1 cellular context compared by ENCODE assay signal in the genomic region with DNA sequence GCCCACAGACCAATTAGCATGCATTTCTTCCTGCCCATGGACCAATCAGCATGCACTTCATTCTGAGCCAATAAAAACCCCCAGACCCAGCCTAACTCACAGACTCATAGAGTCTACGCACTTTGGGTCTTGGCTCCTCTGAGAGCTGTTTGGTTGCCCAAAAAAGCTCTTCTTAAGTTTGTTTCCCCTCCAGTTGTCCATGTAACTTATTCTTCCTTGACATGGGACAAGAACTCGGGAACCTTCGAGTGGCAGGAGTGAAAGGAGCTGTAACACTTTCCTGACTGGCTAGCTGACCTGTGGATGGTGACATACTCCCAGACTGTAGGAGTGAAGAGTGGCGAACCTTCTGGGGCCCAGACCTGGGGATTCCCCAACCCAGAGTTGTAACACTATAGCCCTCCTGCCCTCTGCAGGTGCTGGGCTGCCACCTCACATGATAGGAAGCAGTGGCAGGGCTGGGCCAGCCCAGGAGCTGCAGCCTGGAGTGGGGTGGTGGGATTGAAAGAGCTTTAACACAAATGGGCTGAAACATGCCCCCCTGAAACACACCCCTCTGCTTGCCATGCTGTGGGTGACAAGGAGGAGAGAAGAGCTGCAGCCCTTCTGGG.
TF ChIP-seq lines count a peak whose summit lies in the region.

No MANE protein-coding gene starts in this region.

TF ChIP-seq in HEK293, 187 proteins besides CTCF, POLR2A, EP300 and RAD21 (continued from another document):
- TF ChIP-seq ZNF777 (tag by site-specific recombination; IDR thresholded peaks at IDR 0.05; ENCODE audit: borderline replicate concordance) = no peak
- TF ChIP-seq SP7 (tag by site-specific recombination; IDR thresholded peaks at IDR 0.05) = no peak
- TF ChIP-seq ZBTB48 (tag by site-specific recombination; IDR thresholded peaks at IDR 0.05) = no peak
- no peak for TF ChIP-seq HOXC10 (CRISPR knock-in tag; IDR thresholded peaks at IDR 0.05)
- TF ChIP-seq, protein P1, sequence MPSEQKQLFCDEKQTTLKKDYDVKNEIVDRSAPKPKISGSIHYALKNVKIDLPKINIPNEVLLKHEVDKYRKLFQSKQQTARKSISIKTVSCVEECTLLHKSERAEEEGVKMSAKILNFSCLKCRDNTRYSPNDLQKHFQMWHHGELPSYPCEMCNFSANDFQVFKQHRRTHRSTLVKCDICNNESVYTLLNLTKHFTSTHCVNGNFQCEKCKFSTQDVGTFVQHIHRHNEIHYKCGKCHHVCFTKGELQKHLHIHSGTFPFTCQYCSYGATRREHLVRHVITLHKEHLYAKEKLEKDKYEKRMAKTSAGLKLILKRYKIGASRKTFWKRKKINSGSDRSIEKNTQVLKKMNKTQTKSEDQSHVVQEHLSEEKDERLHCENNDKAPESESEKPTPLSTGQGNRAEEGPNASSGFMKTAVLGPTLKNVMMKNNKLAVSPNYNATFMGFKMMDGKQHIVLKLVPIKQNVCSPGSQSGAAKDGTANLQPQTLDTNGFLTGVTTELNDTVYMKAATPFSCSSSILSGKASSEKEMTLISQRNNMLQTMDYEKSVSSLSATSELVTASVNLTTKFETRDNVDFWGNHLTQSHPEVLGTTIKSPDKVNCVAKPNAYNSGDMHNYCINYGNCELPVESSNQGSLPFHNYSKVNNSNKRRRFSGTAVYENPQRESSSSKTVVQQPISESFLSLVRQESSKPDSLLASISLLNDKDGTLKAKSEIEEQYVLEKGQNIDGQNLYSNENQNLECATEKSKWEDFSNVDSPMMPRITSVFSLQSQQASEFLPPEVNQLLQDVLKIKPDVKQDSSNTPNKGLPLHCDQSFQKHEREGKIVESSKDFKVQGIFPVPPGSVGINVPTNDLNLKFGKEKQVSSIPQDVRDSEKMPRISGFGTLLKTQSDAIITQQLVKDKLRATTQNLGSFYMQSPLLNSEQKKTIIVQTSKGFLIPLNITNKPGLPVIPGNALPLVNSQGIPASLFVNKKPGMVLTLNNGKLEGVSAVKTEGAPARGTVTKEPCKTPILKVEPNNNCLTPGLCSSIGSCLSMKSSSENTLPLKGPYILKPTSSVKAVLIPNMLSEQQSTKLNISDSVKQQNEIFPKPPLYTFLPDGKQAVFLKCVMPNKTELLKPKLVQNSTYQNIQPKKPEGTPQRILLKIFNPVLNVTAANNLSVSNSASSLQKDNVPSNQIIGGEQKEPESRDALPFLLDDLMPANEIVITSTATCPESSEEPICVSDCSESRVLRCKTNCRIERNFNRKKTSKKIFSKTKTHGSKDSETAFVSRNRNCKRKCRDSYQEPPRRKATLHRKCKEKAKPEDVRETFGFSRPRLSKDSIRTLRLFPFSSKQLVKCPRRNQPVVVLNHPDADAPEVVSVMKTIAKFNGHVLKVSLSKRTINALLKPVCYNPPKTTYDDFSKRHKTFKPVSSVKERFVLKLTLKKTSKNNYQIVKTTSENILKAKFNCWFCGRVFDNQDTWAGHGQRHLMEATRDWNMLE (tag by site-specific recombination; conservative IDR thresholded peaks at IDR 0.05; ENCODE audit: low read depth) = no peak
